In genomic region chr6:48471326-48471725, GRCh38 we compare ENCODE assay signal across 27 cellular contexts.
"Had no signal": no experiment of that assay in that cellular context is flagged by ENCODE, and none has a peak within 500 bp of the region (broad histone marks: within the 10 kb centered on the region; RNA-seq: fewer than 3 reads in every experiment).

No MANE protein-coding gene starts in this region.

- H3K36me3 ChIP-seq: lower lobe of right lung, pancreas, prostate gland, stomach, thyroid gland, transverse colon, upper lobe of left lung had no signal

- H3K27ac ChIP-seq: lower lobe of right lung, pancreas, prostate gland, skin epidermis, stomach, testis, thyroid gland, transverse colon, upper lobe of left lung had no signal

- H3K36me3 Mint-ChIP-seq: mesothelial cell of epicardium; naive thymus-derived CD4-positive, alpha-beta T cell; natural killer cell treated with Interleukin-12 subunit alpha and Interleukin-12 subunit beta and Interleukin-15 and Interleukin-18, amount 100 ng/mL, for 72 hours; stimulated activated naive B cell treated with anti-CD40 and anti-IgM and Interleukin-4, amounts not matched to agents 10 μg/mL and 1 μg/mL and 100 μg/mL, for 72 hours had no signal

- H3K27me3 ChIP-seq: pancreas, stomach, testis, thyroid gland, transverse colon, upper lobe of left lung had no signal

- H3K4me1 Mint-ChIP-seq: naive thymus-derived CD4-positive, alpha-beta T cell; stimulated activated naive B cell treated with anti-CD40 and anti-IgM and Interleukin-4, amounts not matched to agents 10 μg/mL and 1 μg/mL and 100 μg/mL, for 72 hours had no signal

- DNase-seq: hippocampal formation; kidney glomerular epithelial cell; left cardiac atrium; lower lobe of right lung; mammary epithelial cell; mesendoderm; naive thymus-derived CD4-positive, alpha-beta T cell; nucleus accumbens; pancreas; posterior cingulate gyrus; retina; right cardiac atrium; stimulated activated CD4-positive, alpha-beta T cell treated with anti-CD3 and anti-CD28 coated beads, Interleukin-12 subunit alpha, Interleukin-12 subunit beta, amount 100 ng/mL, for 4 hours; stimulated activated CD4-positive, alpha-beta T cell treated with anti-CD3 and anti-CD28 coated beads, Interleukin-15, amount 100 ng/mL, for 24 hours; stimulated activated CD4-positive, alpha-beta T cell treated with anti-CD3 and anti-CD28 coated beads, Interleukin-2, amount 100 ng/mL, for 24 hours; stimulated activated CD4-positive, alpha-beta T cell treated with anti-CD3 and anti-CD28 coated beads, Interleukin-4, amount 100 ng/mL, for 1 hour; stimulated activated naive B cell treated with anti-CD40 and anti-IgM and Interleukin-4, amounts not matched to agents 10 μg/mL and 1 μg/mL and 100 μg/mL, for 72 hours; stimulated activated naive CD8-positive, alpha-beta T cell treated with anti-CD3 and anti-CD28 coated beads, Interleukin-15, Interleukin-2, amounts not matched to agents 100 U/mL and 50 U/mL, for 24 hours; stomach; testis; thyroid gland; transverse colon; upper lobe of left lung had no signal

- H3K4me1 ChIP-seq: lower lobe of right lung, pancreas, prostate gland, stomach, testis, thyroid gland, transverse colon, upper lobe of left lung had no signal

- H3K27ac Mint-ChIP-seq: mesothelial cell of epicardium; naive thymus-derived CD4-positive, alpha-beta T cell; natural killer cell treated with Interleukin-12 subunit alpha and Interleukin-12 subunit beta and Interleukin-15 and Interleukin-18, amount 100 ng/mL, for 72 hours; stimulated activated naive B cell treated with anti-CD40 and anti-IgM and Interleukin-4, amounts not matched to agents 10 μg/mL and 1 μg/mL and 100 μg/mL, for 72 hours had no signal

- H3K4me3 ChIP-seq: lower lobe of right lung, pancreas, prostate gland, skin epidermis, stomach, testis, thyroid gland, transverse colon, upper lobe of left lung had no signal

- H3K9me3 ChIP-seq: lower lobe of right lung, pancreas, prostate gland, testis, thyroid gland, transverse colon, upper lobe of left lung had no signal

- H3K4me3 Mint-ChIP-seq: mesothelial cell of epicardium; naive thymus-derived CD4-positive, alpha-beta T cell; natural killer cell treated with Interleukin-12 subunit alpha and Interleukin-12 subunit beta and Interleukin-15 and Interleukin-18, amount 100 ng/mL, for 72 hours; stimulated activated naive B cell treated with anti-CD40 and anti-IgM and Interleukin-4, amounts not matched to agents 10 μg/mL and 1 μg/mL and 100 μg/mL, for 72 hours had no signal

- H3K27me3 Mint-ChIP-seq: naive thymus-derived CD4-positive, alpha-beta T cell; natural killer cell treated with Interleukin-12 subunit alpha and Interleukin-12 subunit beta and Interleukin-15 and Interleukin-18, amount 100 ng/mL, for 72 hours; stimulated activated naive B cell treated with anti-CD40 and anti-IgM and Interleukin-4, amounts not matched to agents 10 μg/mL and 1 μg/mL and 100 μg/mL, for 72 hours had no signal
